1 cellular context compared by ENCODE assay signal in the genomic region with DNA sequence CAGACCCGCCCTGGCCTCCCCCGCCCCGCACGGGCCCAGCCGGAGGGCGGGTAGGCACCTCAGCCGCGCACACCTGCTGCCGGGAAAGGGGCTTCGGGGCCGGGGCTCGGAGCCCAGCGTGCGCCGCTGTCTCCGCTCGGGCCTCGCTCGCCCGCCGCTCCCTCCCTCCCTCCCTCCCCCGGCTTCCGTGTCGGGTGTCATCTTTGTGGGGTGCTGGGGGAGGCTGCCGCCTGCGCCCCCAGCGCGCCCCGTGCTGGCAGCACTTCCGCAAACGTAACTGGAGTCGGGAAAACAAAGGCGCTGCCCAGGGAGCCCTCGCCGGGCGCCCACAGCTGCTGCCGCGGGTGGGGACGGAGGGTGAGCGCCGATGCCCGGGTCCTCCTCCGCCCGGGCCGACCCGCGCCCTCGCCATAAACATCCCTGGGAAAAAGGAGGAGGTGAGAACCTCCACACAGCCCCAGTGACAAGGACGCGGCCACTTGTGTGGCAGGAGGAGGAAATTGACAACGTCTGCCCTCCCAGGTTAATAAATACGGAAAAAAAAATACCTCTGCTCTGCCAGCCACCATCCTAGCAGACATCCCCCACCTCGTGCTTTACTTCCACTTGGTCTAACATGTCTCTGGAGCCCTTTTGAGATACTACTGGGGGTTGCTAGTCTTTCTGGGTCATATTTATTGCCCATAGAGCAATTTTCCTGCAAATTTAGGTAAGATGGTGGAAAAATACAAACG.
A peak's percentile ranks its signal among the peaks of the same experiment; 100 is the strongest.
TF ChIP-seq lines count a peak whose summit lies in the region.

No MANE protein-coding gene starts in this region.

TF ChIP-seq in HepG2, 621 proteins besides CTCF, POLR2A, EP300 and RAD21 (continued from another document and continues in another):
- TF ChIP-seq PAXIP1 (CRISPR knock-in tag; conservative IDR thresholded peaks at IDR 0.05): no peak
- no peak for TF ChIP-seq HMGXB4 (CRISPR knock-in tag; IDR thresholded peaks at IDR 0.05; ENCODE audit: borderline replicate concordance in 1 of 2, low read depth in 1 of 2)
- TF ChIP-seq ZKSCAN8 (CRISPR knock-in tag; IDR thresholded peaks at IDR 0.05; ENCODE audit: borderline replicate concordance): no peak
- TF ChIP-seq ZIK1 (CRISPR knock-in tag; IDR thresholded peaks at IDR 0.05; ENCODE audit: borderline replicate concordance, low read depth): no peak
- 0 out of 2 replicates have a peak, but pooled peaks have one; percentile 6 for TF ChIP-seq MYC (CRISPR knock-in tag; IDR thresholded peaks at IDR 0.05; ENCODE audit: borderline replicate concordance)
- no peak for TF ChIP-seq REST (IDR thresholded peaks at IDR 0.05; ENCODE audit: borderline replicate concordance in 1 of 2, low read depth in 1 of 2, low read length in 2 of 2)
- no peak for TF ChIP-seq ZNF12 (CRISPR knock-in tag; IDR thresholded peaks at IDR 0.05)
- no peak for TF ChIP-seq FOSL2 (CRISPR knock-in tag; IDR thresholded peaks at IDR 0.05)
- TF ChIP-seq, protein P1, sequence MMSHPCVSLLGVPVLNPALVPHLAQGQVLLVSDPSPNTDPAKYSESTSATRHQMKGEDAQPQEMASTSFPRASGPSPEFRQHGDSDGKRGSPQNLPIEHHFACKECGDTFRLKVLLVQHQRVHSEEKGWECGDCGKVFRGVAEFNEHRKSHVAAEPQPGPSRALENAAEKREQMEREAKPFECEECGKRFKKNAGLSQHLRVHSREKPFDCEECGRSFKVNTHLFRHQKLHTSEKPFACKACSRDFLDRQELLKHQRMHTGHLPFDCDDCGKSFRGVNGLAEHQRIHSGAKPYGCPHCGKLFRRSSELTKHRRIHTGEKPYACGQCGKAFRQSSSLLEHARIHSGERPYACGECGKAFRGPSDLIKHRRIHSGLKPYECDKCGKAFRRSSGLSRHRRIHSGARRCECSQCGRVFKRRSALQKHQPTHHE (CRISPR knock-in tag; IDR thresholded peaks at IDR 0.05; ENCODE audit: borderline replicate concordance): no peak
- TF ChIP-seq, protein P2, sequence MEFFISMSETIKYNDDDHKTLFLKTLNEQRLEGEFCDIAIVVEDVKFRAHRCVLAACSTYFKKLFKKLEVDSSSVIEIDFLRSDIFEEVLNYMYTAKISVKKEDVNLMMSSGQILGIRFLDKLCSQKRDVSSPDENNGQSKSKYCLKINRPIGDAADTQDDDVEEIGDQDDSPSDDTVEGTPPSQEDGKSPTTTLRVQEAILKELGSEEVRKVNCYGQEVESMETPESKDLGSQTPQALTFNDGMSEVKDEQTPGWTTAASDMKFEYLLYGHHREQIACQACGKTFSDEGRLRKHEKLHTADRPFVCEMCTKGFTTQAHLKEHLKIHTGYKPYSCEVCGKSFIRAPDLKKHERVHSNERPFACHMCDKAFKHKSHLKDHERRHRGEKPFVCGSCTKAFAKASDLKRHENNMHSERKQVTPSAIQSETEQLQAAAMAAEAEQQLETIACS (CRISPR knock-in tag; IDR thresholded peaks at IDR 0.05): no peak
- TF ChIP-seq ZGPAT (CRISPR knock-in tag; IDR thresholded peaks at IDR 0.05): peak; percentile 31; the same call in 1 of the 2 replicates
- TF ChIP-seq, protein P3, sequence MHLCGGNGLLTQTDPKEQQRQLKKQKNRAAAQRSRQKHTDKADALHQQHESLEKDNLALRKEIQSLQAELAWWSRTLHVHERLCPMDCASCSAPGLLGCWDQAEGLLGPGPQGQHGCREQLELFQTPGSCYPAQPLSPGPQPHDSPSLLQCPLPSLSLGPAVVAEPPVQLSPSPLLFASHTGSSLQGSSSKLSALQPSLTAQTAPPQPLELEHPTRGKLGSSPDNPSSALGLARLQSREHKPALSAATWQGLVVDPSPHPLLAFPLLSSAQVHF (CRISPR knock-in tag; IDR thresholded peaks at IDR 0.05): no peak
- TF ChIP-seq HNRNPLL (IDR thresholded peaks at IDR 0.05; ENCODE audit: low read depth, low read length, poor library complexity, severe bottlenecking): peak; percentile 87
- TF ChIP-seq, protein P4, sequence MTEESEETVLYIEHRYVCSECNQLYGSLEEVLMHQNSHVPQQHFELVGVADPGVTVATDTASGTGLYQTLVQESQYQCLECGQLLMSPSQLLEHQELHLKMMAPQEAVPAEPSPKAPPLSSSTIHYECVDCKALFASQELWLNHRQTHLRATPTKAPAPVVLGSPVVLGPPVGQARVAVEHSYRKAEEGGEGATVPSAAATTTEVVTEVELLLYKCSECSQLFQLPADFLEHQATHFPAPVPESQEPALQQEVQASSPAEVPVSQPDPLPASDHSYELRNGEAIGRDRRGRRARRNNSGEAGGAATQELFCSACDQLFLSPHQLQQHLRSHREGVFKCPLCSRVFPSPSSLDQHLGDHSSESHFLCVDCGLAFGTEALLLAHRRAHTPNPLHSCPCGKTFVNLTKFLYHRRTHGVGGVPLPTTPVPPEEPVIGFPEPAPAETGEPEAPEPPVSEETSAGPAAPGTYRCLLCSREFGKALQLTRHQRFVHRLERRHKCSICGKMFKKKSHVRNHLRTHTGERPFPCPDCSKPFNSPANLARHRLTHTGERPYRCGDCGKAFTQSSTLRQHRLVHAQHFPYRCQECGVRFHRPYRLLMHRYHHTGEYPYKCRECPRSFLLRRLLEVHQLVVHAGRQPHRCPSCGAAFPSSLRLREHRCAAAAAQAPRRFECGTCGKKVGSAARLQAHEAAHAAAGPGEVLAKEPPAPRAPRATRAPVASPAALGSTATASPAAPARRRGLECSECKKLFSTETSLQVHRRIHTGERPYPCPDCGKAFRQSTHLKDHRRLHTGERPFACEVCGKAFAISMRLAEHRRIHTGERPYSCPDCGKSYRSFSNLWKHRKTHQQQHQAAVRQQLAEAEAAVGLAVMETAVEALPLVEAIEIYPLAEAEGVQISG (CRISPR knock-in tag; IDR thresholded peaks at IDR 0.05): no peak
- TF ChIP-seq ZSCAN9 (CRISPR knock-in tag; IDR thresholded peaks at IDR 0.05; ENCODE audit: borderline replicate concordance): no peak
- TF ChIP-seq ZNF549 (CRISPR knock-in tag; IDR thresholded peaks at IDR 0.05): no peak
- no peak for TF ChIP-seq HHEX (CRISPR knock-in tag; IDR thresholded peaks at IDR 0.05)
- peak; percentile 49; the same call in 1 of the 2 replicates for TF ChIP-seq ZC3H13 (CRISPR knock-in tag; IDR thresholded peaks at IDR 0.05)
- no peak for TF ChIP-seq ZBTB26 (CRISPR knock-in tag; IDR thresholded peaks at IDR 0.05; ENCODE audit: borderline replicate concordance)
- TF ChIP-seq, protein P5, sequence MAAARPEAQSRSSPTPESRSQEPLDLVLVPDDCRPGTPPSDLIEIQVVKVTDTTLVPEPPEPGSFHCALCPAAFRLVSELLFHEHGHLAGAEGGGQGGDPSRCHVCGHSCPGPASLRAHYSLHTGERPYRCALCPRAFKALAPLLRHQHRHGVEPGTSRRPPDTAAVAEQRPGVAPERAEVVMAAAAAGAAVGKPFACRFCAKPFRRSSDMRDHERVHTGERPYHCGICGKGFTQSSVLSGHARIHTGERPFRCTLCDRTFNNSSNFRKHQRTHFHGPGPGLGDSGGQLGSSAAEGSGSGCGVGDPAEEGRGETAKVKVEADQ (CRISPR knock-in tag; IDR thresholded peaks at IDR 0.05; ENCODE audit: borderline replicate concordance): no peak
- TF ChIP-seq BCLAF1 (IDR thresholded peaks at IDR 0.05): no peak
- TF ChIP-seq HCFC1 (IDR thresholded peaks at IDR 0.05; ENCODE audit: low read depth, low read length): no peak
- TF ChIP-seq ZFYVE20 (CRISPR knock-in tag; IDR thresholded peaks at IDR 0.05; ENCODE audit: borderline replicate concordance, low read depth): no peak
- TF ChIP-seq ZNF577 (CRISPR knock-in tag; IDR thresholded peaks at IDR 0.05; ENCODE audit: borderline replicate concordance, low read depth): no peak
- no peak for TF ChIP-seq SAFB2 (CRISPR knock-in tag; IDR thresholded peaks at IDR 0.05; ENCODE audit: borderline replicate concordance, low read depth)
- no peak for TF ChIP-seq SNAI1 (CRISPR knock-in tag; IDR thresholded peaks at IDR 0.05; ENCODE audit: borderline replicate concordance)
- no peak for TF ChIP-seq NCOA1 (CRISPR knock-in tag; IDR thresholded peaks at IDR 0.05)
